ENCODE assay signal across 1 cellular context in the genomic region with DNA sequence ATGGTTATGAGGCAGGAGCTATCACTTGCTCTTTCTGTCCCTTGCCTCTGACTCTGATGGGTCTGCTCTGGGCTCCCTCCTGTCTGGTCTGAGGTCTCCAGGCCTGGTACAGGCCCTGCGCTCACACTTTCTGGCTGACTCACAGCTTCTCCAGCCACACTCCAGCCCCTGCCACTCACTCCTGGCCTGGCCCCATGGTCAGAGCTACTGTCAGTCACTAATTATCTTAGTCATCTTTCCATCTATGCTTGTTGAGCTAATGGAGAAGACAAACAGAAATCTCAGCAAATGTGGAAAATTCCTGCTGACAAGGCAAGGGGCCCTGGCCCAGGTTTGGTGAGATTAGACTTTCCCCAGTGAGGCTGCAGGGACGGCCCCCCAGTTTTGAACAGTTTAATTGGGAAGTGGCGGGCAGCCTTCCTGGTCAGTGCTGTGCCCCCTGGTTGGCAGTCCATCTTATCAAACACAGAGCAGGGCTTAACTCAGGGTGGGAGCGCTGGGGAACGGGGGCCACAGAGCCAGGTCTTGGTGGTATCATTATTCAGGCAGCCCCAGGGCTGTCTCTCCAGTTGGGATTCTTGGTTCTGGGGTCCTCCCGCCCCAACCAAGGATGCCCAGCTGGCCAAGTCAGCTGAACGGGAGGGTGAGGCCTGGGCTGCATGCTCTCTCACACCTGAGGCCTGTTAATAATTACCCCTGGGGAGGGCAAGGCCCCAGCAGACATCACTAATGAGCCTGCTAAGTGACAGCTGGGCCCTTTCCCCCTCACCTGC.
A peak's percentile ranks its signal among the peaks of the same experiment; 100 is the strongest.
TF ChIP-seq lines count a peak whose summit lies in the region.

No MANE protein-coding gene starts in this region.

TF ChIP-seq in HepG2, 621 proteins besides CTCF, POLR2A, EP300 and RAD21 (continued from another document):
- TF ChIP-seq GFI1 (CRISPR knock-in tag; IDR thresholded peaks at IDR 0.05; ENCODE audit: borderline replicate concordance) (peak; percentile 67), PITX1 (CRISPR knock-in tag; IDR thresholded peaks at IDR 0.05) (peak; percentile 38; the same call in 1 of the 2 replicates), FOSL2 (CRISPR knock-in tag; IDR thresholded peaks at IDR 0.05) (peak; percentile 85), MYC (CRISPR knock-in tag; IDR thresholded peaks at IDR 0.05; ENCODE audit: borderline replicate concordance) (peak; percentile 22; the same call in 1 of the 2 replicates), ETV5 (CRISPR knock-in tag; IDR thresholded peaks at IDR 0.05; ENCODE audit: borderline replicate concordance) (no peak), MLLT10 (CRISPR knock-in tag; IDR thresholded peaks at IDR 0.05) (no peak), ATF1 (CRISPR knock-in tag; IDR thresholded peaks at IDR 0.05) (no peak), ZNF530 (CRISPR knock-in tag; IDR thresholded peaks at IDR 0.05; ENCODE audit: low read depth) (no peak), ZKSCAN5 (CRISPR knock-in tag; IDR thresholded peaks at IDR 0.05) (peak; percentile 13; the same call in 1 of the 2 replicates), KLF16 (CRISPR knock-in tag; IDR thresholded peaks at IDR 0.05) (0 out of 4 replicates have a peak, but pooled peaks of 1 of the 2 experiments have one; percentile 9), TCF7 (IDR thresholded peaks at IDR 0.05; ENCODE audit: low read depth) (no peak), NR2F6 (IDR thresholded peaks at IDR 0.05) (no peak), NR2F6 (CRISPR knock-in tag; IDR thresholded peaks at IDR 0.05) (0 out of 2 replicates have a peak, but pooled peaks have one; percentile 4)
- TF ChIP-seq, protein P1, sequence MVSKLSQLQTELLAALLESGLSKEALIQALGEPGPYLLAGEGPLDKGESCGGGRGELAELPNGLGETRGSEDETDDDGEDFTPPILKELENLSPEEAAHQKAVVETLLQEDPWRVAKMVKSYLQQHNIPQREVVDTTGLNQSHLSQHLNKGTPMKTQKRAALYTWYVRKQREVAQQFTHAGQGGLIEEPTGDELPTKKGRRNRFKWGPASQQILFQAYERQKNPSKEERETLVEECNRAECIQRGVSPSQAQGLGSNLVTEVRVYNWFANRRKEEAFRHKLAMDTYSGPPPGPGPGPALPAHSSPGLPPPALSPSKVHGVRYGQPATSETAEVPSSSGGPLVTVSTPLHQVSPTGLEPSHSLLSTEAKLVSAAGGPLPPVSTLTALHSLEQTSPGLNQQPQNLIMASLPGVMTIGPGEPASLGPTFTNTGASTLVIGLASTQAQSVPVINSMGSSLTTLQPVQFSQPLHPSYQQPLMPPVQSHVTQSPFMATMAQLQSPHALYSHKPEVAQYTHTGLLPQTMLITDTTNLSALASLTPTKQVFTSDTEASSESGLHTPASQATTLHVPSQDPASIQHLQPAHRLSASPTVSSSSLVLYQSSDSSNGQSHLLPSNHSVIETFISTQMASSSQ (IDR thresholded peaks at IDR 0.05; ENCODE audit: low read depth), result peak; percentile 89
- TF ChIP-seq, protein P1 (CRISPR knock-in tag; IDR thresholded peaks at IDR 0.05; ENCODE audit: borderline replicate concordance), result peak; percentile 65; the same call in 1 of the 2 replicates
- TF ChIP-seq, protein P2, sequence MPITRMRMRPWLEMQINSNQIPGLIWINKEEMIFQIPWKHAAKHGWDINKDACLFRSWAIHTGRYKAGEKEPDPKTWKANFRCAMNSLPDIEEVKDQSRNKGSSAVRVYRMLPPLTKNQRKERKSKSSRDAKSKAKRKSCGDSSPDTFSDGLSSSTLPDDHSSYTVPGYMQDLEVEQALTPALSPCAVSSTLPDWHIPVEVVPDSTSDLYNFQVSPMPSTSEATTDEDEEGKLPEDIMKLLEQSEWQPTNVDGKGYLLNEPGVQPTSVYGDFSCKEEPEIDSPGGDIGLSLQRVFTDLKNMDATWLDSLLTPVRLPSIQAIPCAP (CRISPR knock-in tag; IDR thresholded peaks at IDR 0.05; ENCODE audit: low read depth), result peak; percentile 66; the same call in 1 of the 2 replicates
- TF ChIP-seq, protein P3, sequence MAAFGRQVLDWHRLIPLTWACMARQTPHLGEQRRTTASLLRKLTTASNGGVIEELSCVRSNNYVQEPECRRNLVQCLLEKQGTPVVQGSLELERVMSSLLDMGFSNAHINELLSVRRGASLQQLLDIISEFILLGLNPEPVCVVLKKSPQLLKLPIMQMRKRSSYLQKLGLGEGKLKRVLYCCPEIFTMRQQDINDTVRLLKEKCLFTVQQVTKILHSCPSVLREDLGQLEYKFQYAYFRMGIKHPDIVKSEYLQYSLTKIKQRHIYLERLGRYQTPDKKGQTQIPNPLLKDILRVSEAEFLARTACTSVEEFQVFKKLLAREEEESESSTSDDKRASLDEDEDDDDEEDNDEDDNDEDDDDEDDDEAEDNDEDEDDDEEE (CRISPR knock-in tag; IDR thresholded peaks at IDR 0.05), result peak; percentile 68; the same call in 1 of the 2 replicates
- TF ChIP-seq, protein P4, sequence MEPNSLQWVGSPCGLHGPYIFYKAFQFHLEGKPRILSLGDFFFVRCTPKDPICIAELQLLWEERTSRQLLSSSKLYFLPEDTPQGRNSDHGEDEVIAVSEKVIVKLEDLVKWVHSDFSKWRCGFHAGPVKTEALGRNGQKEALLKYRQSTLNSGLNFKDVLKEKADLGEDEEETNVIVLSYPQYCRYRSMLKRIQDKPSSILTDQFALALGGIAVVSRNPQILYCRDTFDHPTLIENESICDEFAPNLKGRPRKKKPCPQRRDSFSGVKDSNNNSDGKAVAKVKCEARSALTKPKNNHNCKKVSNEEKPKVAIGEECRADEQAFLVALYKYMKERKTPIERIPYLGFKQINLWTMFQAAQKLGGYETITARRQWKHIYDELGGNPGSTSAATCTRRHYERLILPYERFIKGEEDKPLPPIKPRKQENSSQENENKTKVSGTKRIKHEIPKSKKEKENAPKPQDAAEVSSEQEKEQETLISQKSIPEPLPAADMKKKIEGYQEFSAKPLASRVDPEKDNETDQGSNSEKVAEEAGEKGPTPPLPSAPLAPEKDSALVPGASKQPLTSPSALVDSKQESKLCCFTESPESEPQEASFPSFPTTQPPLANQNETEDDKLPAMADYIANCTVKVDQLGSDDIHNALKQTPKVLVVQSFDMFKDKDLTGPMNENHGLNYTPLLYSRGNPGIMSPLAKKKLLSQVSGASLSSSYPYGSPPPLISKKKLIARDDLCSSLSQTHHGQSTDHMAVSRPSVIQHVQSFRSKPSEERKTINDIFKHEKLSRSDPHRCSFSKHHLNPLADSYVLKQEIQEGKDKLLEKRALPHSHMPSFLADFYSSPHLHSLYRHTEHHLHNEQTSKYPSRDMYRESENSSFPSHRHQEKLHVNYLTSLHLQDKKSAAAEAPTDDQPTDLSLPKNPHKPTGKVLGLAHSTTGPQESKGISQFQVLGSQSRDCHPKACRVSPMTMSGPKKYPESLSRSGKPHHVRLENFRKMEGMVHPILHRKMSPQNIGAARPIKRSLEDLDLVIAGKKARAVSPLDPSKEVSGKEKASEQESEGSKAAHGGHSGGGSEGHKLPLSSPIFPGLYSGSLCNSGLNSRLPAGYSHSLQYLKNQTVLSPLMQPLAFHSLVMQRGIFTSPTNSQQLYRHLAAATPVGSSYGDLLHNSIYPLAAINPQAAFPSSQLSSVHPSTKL (CRISPR knock-in tag; IDR thresholded peaks at IDR 0.05), result 0 out of 2 replicates have a peak, but pooled peaks have one; percentile 36
